In genomic region chr15:40829155-40829554, GRCh38 we compare ENCODE assay signal across 1 cellular context.
TF ChIP-seq lines count a peak whose summit lies in the region.

No MANE protein-coding gene starts in this region.

TF ChIP-seq in K562, 482 proteins besides CTCF, POLR2A, EP300 and RAD21 (continued from another document and continues in another):
- TF ChIP-seq HOMEZ (CRISPR knock-in tag; IDR thresholded peaks at IDR 0.05), result no peak
- peak; percentile 41; the same call in 1 of the 2 replicates for TF ChIP-seq USF1 (CRISPR knock-in tag; IDR thresholded peaks at IDR 0.05)
- no peak for TF ChIP-seq DEAF1 (CRISPR knock-in tag; IDR thresholded peaks at IDR 0.05)
- no peak for TF ChIP-seq ZNF280B (CRISPR knock-in tag; IDR thresholded peaks at IDR 0.05)
- TF ChIP-seq GABPB1 (CRISPR knock-in tag; IDR thresholded peaks at IDR 0.05), result no peak
- TF ChIP-seq NFXL1 (CRISPR knock-in tag; IDR thresholded peaks at IDR 0.05), result no peak
- no peak for TF ChIP-seq GTF3C2 (IDR thresholded peaks at IDR 0.05; ENCODE audit: borderline replicate concordance, extremely low read depth, insufficient read length)
- no peak for TF ChIP-seq REST (CRISPR knock-in tag; IDR thresholded peaks at IDR 0.05; ENCODE audit: low read depth)
- peak; percentile 40; the same call in 1 of the 2 replicates for TF ChIP-seq ZNF592 (IDR thresholded peaks at IDR 0.05)
- TF ChIP-seq EP400 (IDR thresholded peaks at IDR 0.05), result no peak
- TF ChIP-seq RBM14 (IDR thresholded peaks at IDR 0.05; ENCODE audit: borderline replicate concordance, insufficient read depth, low read depth, low read length), result no peak
- TF ChIP-seq ZNF41 (CRISPR knock-in tag; conservative IDR thresholded peaks at IDR 0.05), result no peak
- TF ChIP-seq MNT (conservative IDR thresholded peaks at IDR 0.05), result no peak
- TF ChIP-seq RCOR1 (IDR thresholded peaks at IDR 0.05; ENCODE audit: borderline replicate concordance in 1 of 2, low read depth in 2 of 2, low read length in 2 of 2), result no peak
- no peak for TF ChIP-seq ZHX1 (conservative IDR thresholded peaks at IDR 0.05; ENCODE audit: low read length)
- no peak for TF ChIP-seq ZFX (CRISPR knock-in tag; IDR thresholded peaks at IDR 0.05)
- TF ChIP-seq NR2C2 (CRISPR knock-in tag; IDR thresholded peaks at IDR 0.05), result no peak
- TF ChIP-seq NR2C2 (tag; IDR thresholded peaks at IDR 0.05), result no peak
- no peak for TF ChIP-seq E2F5 (CRISPR knock-in tag; IDR thresholded peaks at IDR 0.05)
- no peak for TF ChIP-seq POLR2H (tag; IDR thresholded peaks at IDR 0.05; ENCODE audit: low read depth)
- TF ChIP-seq NR2C1 (IDR thresholded peaks at IDR 0.05), result no peak
- TF ChIP-seq NR2C1 (tag; IDR thresholded peaks at IDR 0.05), result no peak
- no peak for TF ChIP-seq STAT6 (CRISPR knock-in tag; IDR thresholded peaks at IDR 0.05)
- no peak for TF ChIP-seq NCOA6 (IDR thresholded peaks at IDR 0.05)
